ENCODE assay signal across 8 cellular contexts in the genomic region with DNA sequence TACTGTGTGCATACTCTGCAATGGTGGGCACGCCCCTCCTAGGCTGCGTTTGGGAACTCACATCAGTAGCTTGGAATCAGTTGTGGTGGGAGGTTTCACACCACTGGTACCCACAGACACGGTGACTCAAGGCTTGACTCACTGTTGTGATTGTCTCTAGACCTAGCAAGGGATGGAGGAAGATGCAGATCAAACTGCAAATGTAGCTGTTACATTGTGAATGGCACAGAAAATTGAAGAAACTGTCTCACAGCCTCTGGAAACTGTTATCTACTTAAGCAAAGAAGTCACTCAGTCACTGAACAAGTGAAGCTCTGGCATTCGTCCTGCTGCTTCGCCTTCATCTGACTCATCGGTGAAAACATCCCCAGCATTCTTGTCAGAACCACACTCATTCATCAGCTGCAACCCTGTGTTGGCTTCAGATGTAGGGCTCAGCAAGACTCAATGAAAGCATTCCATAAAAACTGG.
DNase-seq lines count a peak whose midpoint lies in the region; ATAC-seq lines count a peak whose summit lies in the region.

No MANE protein-coding gene starts in this region.

- in situ Hi-C loops in KBM-7 (cut with MboI; ENCODE audit: low pct_unique_long_range_greater_than_20kb, low sequenced_read_pairs) = no loop called here

- ATAC-seq in HG03159 (IDR thresholded peaks at IDR 0.05; ENCODE audit: unreplicated experiment) (no peak), HG03135 (IDR thresholded peaks at IDR 0.05; ENCODE audit: unreplicated experiment) (no peak)

- DNase-seq in COLO829 (ENCODE audit: low spot score) (peak; percentile 70), T-helper 2 cell (peak in 3 of 5 experiments; percentile 63 to 93 (median 87)), astrocyte of the hippocampus (ENCODE audit: low read depth, low spot score) (peak; percentile 97), non-pigmented ciliary epithelial cell (ENCODE audit: low read depth) (peak; percentile 97), KBM-7 (no peak)
- no peak for DNase-seq in effector CD8-positive, alpha-beta T cell (lab: John Stamatoyannopoulos, UW)

Comparison
In these comparisons a context has a peak if more than half of its experiments do, and no peak if none do; other contexts are left out.
1. DNase-seq: peak in COLO829 (single experiment), T-helper 2 cell (3 of 5), astrocyte of the hippocampus (single experiment) and non-pigmented ciliary epithelial cell (single experiment); none in effector CD8-positive, alpha-beta T cell (single experiment) and KBM-7 (single experiment).